Comparison of ENCODE assay signal across 13 cellular contexts in the genomic region with DNA sequence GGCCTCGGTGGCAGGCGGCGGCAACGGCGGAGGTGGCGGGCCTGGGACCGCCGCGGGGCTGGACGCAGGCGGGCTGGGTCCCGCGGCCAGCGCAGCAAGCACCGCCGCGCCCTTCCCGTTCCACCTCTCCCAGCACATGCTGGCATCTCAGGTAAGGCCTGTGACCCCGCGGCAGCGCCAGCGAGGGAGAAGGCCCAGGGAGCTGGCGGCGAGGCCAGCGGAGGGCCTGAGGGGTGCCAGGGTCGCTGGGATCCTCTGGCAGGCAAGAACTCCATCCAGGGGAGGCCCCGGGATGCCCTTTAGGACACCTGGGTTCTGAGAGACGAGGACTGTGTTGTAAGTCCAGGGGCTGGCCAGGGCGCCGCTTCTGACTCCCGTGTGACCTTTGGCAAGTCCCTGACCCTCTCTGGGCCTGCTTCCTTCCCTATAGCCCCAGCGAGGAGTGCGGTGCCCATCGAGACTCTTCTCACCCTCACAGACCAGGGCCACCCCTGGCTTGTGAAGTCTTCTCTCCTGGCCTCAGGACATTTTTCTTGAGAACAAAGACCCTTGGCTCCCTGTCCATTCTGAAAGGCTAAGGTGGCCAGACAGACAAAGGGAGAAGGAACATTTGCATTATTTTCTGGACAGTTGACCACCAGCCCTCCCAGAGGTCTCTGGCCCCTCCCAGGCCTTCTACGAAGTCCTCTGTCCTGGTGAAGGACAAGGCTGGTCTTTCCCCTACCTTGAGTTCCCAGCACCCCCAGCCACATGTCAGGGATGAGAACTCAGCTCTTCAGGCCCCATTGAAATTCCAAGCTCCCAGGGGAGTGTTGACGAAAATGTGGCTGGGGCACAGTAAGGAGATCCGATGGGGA. TPM values are rescaled to one million over a fixed set of nuclear protein-coding genes. Genes with fewer than 3 reads are reported as not detected.
DNase-seq lines count a peak whose midpoint lies in the region; ATAC-seq and TF ChIP-seq lines count a peak whose summit lies in the region.
"Had no signal": no experiment of that assay in that cellular context is flagged by ENCODE, and none has a peak within 500 bp of the region (broad histone marks: within the 10 kb centered on the region; RNA-seq: fewer than 3 reads in every experiment).

No MANE protein-coding gene starts in this region.

- no peak for ATAC-seq in sciatic nerve
- ATAC-seq in GM19455 (IDR thresholded peaks at IDR 0.05; ENCODE audit: unreplicated experiment): no peak

- peaks cover 28 to 56% (median 44%) of the 10 kb centered on the region in 10 experiments for H3K4me1 ChIP-seq in BLaER1 treated with 17β-estradiol and CSF1 and Interleukin-3, amounts not matched to agents 10 nM and 100 nM
- peaks cover 0 to 55% of the 10 kb centered on the region in 2 donors for H3K4me1 ChIP-seq in right atrium auricular region

- peak overlapping the region in 6 of 11 experiments; percentile 75 to 87 (median 79); a peak in 10 of 22 replicates for H3K4me2 ChIP-seq in BLaER1 treated with 17β-estradiol and CSF1 and Interleukin-3, amounts not matched to agents 10 nM and 100 nM

- DNase-seq in right atrium auricular region (ENCODE audit: low spot score) (no peak), sciatic nerve (ENCODE audit: low spot score) (peak; percentile 56), H4 (ENCODE audit: low spot score) (no peak), NCI-H1417 (lab: John Stamatoyannopoulos, UW) (no peak), HCEC 1CT (no peak)
- DNase-seq: erythroblast; Kasumi-1; NCI-H345; stimulated activated CD4-positive, alpha-beta T cell treated with anti-CD3 and anti-CD28 coated beads, Interleukin-4, amount 100 ng/mL, for 24 hours had no signal

- TF ChIP-seq CTCF in WI38 (IDR thresholded peaks at IDR 0.05; ENCODE audit: low read depth, low read length) (no peak), right atrium auricular region (IDR thresholded peaks at IDR 0.05) (no peak)

- H3K4me3 ChIP-seq in BLaER1 treated with 17β-estradiol and CSF1 and Interleukin-3, amounts not matched to agents 10 nM and 100 nM: no peak overlapping the region; a peak in 1 of 20 replicates
- H3K4me3 ChIP-seq in WI38 (ENCODE audit: low read depth, low read length): peak overlapping the region; percentile 98
- H3K4me3 ChIP-seq in right atrium auricular region: peak overlapping the region in 1 of 2 donors; percentile 61

- intact Hi-C loops in sciatic nerve (cut with DNase I): loop anchor here (10.0 kb wide), 1 partner anchor 661 kb away; no protein-coding TSS in a partner anchor

- H3K9ac ChIP-seq in BLaER1 treated with 17β-estradiol and CSF1 and Interleukin-3, amounts not matched to agents 10 nM and 100 nM: no peak overlapping the region

- peaks cover 99 to 100% (median 100%) of the 10 kb centered on the region in 11 experiments for H3K27me3 ChIP-seq in BLaER1 treated with 17β-estradiol and CSF1 and Interleukin-3, amounts not matched to agents 10 nM and 100 nM
- H3K27me3 ChIP-seq in right atrium auricular region: peaks cover 19 to 29% of the 10 kb centered on the region in 2 donors

- peaks cover 0 to 90% (median 84%) of the 10 kb centered on the region in 11 experiments; a peak in 19 of 22 replicates for H4K20me1 ChIP-seq in BLaER1 treated with 17β-estradiol and CSF1 and Interleukin-3, amounts not matched to agents 10 nM and 100 nM

- no peak overlapping the region for H3K27ac ChIP-seq in BLaER1 treated with 17β-estradiol and CSF1 and Interleukin-3, amounts not matched to agents 10 nM and 100 nM
- H3K27ac ChIP-seq in right atrium auricular region: peak overlapping the region; percentile 40 to 58
- H3K27ac ChIP-seq: C4-2B had no signal

- H3K9me3 ChIP-seq in BLaER1 treated with 17β-estradiol and CSF1 and Interleukin-3, amounts not matched to agents 10 nM and 100 nM (replicated peaks in 1 of 11): peaks cover 0 to 4% (median 0%) of the 10 kb centered on the region in 11 experiments; a peak in 1 of 22 replicates
- H3K9me3 ChIP-seq in right atrium auricular region: no peaks in the 10 kb centered on the region

- H3K36me3 ChIP-seq in BLaER1 treated with 17β-estradiol and CSF1 and Interleukin-3, amounts not matched to agents 10 nM and 100 nM: no peaks in the 10 kb centered on the region
- H3K36me3 ChIP-seq in right atrium auricular region: no peaks in the 10 kb centered on the region

RNA-seq across cellular contexts. Expression of a gene that starts 6.3 kb away (rescaled TPM):
- total RNA-seq in right atrium auricular region: 1 to 10 TPM; 4.3 to 6.9 TPM
- 42.4 TPM for total RNA-seq in sciatic nerve
- total RNA-seq in H4 (2014; rRNA removed; shearing (Covaris generic)): 0.95 and 1.5 TPM in 2 replicates

RNA-seq across cellular contexts. Expression of a gene that starts 46.3 kb away (rescaled TPM):
- total RNA-seq in right atrium auricular region (not detected), sciatic nerve (not detected)
- not detected in 2 replicates for total RNA-seq in H4 (2014; rRNA removed; shearing (Covaris generic))

Comparison
In these comparisons a context has a peak if more than half of its experiments do, and no peak if none do; other contexts are left out.
1. H3K27ac ChIP-seq: peak in right atrium auricular region (2 of 2); none in BLaER1 treated with 17β-estradiol and CSF1 and Interleukin-3, amounts not matched to agents 10 nM and 100 nM (0 of 11).